Comparison of ENCODE assay signal across 16 cellular contexts in the genomic region with DNA sequence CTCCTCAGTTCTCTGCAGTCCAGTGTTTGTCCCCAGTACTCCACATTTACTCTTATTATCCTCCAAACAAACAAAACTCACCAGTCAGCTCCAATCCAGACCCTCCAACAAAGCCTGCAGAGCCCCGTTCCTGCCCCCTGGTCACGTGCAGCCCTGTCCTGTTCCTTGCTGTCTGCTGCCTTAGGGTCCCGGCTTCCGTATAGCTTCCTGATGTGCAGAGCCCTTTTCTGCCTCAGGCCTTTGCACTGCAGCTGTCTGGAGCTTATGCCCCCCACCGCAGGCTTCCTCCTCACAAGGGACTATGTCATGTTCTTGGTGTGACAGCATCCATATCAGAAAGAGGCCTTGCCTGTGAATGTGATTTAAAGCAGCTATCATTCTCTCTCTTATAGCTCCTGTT.
"Had no signal": no experiment of that assay in that cellular context is flagged by ENCODE, and none has a peak within 500 bp of the region (broad histone marks: within the 10 kb centered on the region; RNA-seq: fewer than 3 reads in every experiment).

No MANE protein-coding gene starts in this region.

- DNase-seq: KBM-7, MV-4-11, NCI-H1048, NCI-H1105, NCI-H1436 treated with DMSO at 0.1 percent for 48 hours, NCI-H1694, NCI-H187 treated with DMSO at 0.1 percent for 48 hours, NCI-H2029 treated with DMSO at 0.1 percent for 48 hours, NCI-H226, NCI-H446, NCI-H510A, NCI-H524 treated with DMSO at 0.1 percent for 48 hours, NCI-H774, Right ventricle myocardium superior, RPMI8226, SIG-M5 had no signal
